Comparison of ENCODE assay signal across 32 cellular contexts in the genomic region with DNA sequence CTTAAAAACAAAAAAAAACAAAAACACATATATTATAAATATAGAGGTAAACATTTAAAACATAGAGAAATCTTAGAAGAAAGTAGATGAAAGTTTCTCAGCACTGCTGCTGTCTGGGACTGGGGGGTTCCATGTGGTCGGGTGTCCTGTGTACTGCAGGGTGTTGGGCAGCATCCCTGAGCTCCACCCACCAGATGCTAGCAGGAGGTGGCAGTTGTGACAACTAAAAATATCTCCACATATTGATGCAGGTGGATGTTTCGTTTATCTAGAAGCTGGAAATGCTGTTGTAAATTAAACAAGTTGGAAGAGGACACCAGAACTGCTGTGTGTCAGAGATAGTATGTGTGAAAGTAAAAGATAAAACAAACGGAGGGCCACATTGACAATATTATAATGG.
"Had no signal": no experiment of that assay in that cellular context is flagged by ENCODE, and none has a peak within 500 bp of the region (broad histone marks: within the 10 kb centered on the region; RNA-seq: fewer than 3 reads in every experiment).

No MANE protein-coding gene starts in this region.

- DNase-seq: activated CD4-positive, alpha-beta memory T cell treated with anti-CD3 and anti-CD28 coated beads, Interleukin-2, amount 10 ng/mL, durations not matched to agents 7 days and 5 days; activated CD4-positive, alpha-beta T cell treated with anti-CD3 and anti-CD28 coated beads for 1 hour; activated CD4-positive, alpha-beta T cell treated with anti-CD3 and anti-CD28 coated beads for 36 hours; activated CD4-positive, alpha-beta T cell treated with anti-CD3 and anti-CD28 coated beads for 48 hours; activated CD4-positive, alpha-beta T cell treated with anti-CD3 and anti-CD28 coated beads, Interleukin-2, amount 10 ng/mL, durations not matched to agents 7 days and 5 days; activated CD4-positive, alpha-beta T cell treated with anti-CD3 and anti-CD28 coated beads, Interleukin-2, amount 50 U/mL, for 48 hours; activated CD4-positive, CD25-positive, alpha-beta regulatory T cell; activated CD8-positive, alpha-beta memory T cell treated with anti-CD3 and anti-CD28 coated beads for 24 hours; activated CD8-positive, alpha-beta memory T cell treated with anti-CD3 and anti-CD28 coated beads, Interleukin-2, amount 10 ng/mL, durations not matched to agents 7 days and 5 days; activated CD8-positive, alpha-beta memory T cell treated with anti-CD3 and anti-CD28 coated beads, Interleukin-2, amount 50 U/mL, for 48 hours; activated CD8-positive, alpha-beta T cell treated with anti-CD3 and anti-CD28 coated beads, Interleukin-2, amount 10 ng/mL, durations not matched to agents 7 days and 5 days; activated effector memory CD4-positive, alpha-beta T cell treated with Interleukin-2 at 50 U/mL for 16 hours; activated gamma-delta T cell; activated naive CD4-positive, alpha-beta T cell treated with anti-CD3 and anti-CD28 coated beads, Interleukin-2, amount 10 ng/mL, durations not matched to agents 7 days and 5 days; activated naive CD4-positive, alpha-beta T cell treated with Interleukin-2 at 50 U/mL for 16 hours; activated naive CD8-positive, alpha-beta T cell treated with anti-CD3 and anti-CD28 coated beads, Interleukin-2, amount 10 ng/mL, durations not matched to agents 7 days and 5 days; activated naive CD8-positive, alpha-beta T cell treated with anti-CD3 and anti-CD28 coated beads, Interleukin-2, amount 50 U/mL, for 24 hours; activated T-cell treated with anti-CD3 and anti-CD28 coated beads, Interleukin-2, amount 50 U/mL, for 24 hours; activated T-cell treated with anti-CD3 and anti-CD28 coated beads, Interleukin-2, amount 50 U/mL, for 48 hours; amygdala; anterior cingulate cortex; caudate nucleus; cerebellar nuclear complex; T-helper 2 cell; T-helper 9 cell; WERI-Rb-1 had no signal

- ATAC-seq: activated CD4-positive, alpha-beta T cell treated with anti-CD3 and anti-CD28 coated beads for 36 hours; activated CD4-positive, CD25-positive, alpha-beta regulatory T cell treated with anti-CD3 and anti-CD28 coated beads, Interleukin-2, amount 50 U/mL, for 24 hours; activated CD8-positive, alpha-beta memory T cell treated with anti-CD3 and anti-CD28 coated beads, Interleukin-2, amount 10 ng/mL, durations not matched to agents 7 days and 5 days; activated CD8-positive, alpha-beta T cell treated with anti-CD3 and anti-CD28 coated beads, Interleukin-2, amount 10 ng/mL, durations not matched to agents 7 days and 5 days; activated naive CD8-positive, alpha-beta T cell treated with anti-CD3 and anti-CD28 coated beads, Interleukin-2, amount 50 U/mL, for 24 hours; WTC11 had no signal

- H3K27ac ChIP-seq: ascending aorta, cardiac muscle cell, WERI-Rb-1 had no signal

- H3K4me3 ChIP-seq: ascending aorta, cardiac muscle cell had no signal

- H3K4me1 ChIP-seq: ascending aorta had no signal

- H3K36me3 ChIP-seq: ascending aorta, cardiac muscle cell, WERI-Rb-1 had no signal

- H3K27me3 ChIP-seq: ascending aorta, cardiac muscle cell had no signal

- FAIRE-seq: bronchial epithelial cell, TTC549 had no signal

- H3K9me3 ChIP-seq: ascending aorta had no signal
